In the genomic region with DNA sequence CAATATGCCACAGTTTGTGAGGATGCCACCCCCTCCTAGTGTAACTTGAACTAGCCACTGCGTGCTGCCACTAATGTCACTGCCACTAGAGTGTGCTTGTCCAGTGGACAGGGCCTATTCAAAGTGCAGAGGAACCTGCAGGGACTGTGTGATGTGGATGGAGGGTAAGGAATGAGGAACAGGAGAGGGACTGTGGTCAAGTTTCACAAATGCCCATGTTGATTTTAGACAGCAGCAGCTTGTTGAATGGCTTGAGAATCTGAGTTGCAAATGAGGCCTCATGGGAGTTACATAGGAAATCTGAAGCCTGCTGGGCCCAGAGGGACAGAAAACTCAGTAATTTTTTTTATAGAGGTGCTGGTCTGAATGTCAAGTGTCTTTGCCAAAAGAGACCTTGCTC, we compare ENCODE assay signal across 1 cellular context.
TF ChIP-seq lines count a peak whose summit lies in the region.

No MANE protein-coding gene starts in this region.

TF ChIP-seq in GM12878, 131 proteins besides CTCF, POLR2A, EP300 and RAD21 (continued from another document):
- TF ChIP-seq, protein P1, sequence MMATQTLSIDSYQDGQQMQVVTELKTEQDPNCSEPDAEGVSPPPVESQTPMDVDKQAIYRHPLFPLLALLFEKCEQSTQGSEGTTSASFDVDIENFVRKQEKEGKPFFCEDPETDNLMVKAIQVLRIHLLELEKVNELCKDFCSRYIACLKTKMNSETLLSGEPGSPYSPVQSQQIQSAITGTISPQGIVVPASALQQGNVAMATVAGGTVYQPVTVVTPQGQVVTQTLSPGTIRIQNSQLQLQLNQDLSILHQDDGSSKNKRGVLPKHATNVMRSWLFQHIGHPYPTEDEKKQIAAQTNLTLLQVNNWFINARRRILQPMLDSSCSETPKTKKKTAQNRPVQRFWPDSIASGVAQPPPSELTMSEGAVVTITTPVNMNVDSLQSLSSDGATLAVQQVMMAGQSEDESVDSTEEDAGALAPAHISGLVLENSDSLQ (IDR thresholded peaks at IDR 0.05) = no peak
- TF ChIP-seq BMI1 (IDR thresholded peaks at IDR 0.05; ENCODE audit: borderline replicate concordance) (no peak), IKZF1 (conservative IDR thresholded peaks at IDR 0.05) (peak; percentile 50), NFIC (IDR thresholded peaks at IDR 0.05; ENCODE audit: low read depth, low read length) (no peak), ZNF687 (IDR thresholded peaks at IDR 0.05) (no peak), NRF1 (conservative IDR thresholded peaks at IDR 0.05; ENCODE audit: low read depth, low read length) (no peak), IRF4 (IDR thresholded peaks at IDR 0.05; ENCODE audit: low read depth, low read length) (no peak), MEF2B (IDR thresholded peaks at IDR 0.05; ENCODE audit: partially characterized antibody, poor library complexity, severe bottlenecking) (peak; percentile 64), IKZF2 (IDR thresholded peaks at IDR 0.05) (peak in 1 of 2 experiments; percentile 13; a peak in 1 of 4 replicates), ATF2 (IDR thresholded peaks at IDR 0.05; ENCODE audit: low read length) (no peak), STAT1 (conservative IDR thresholded peaks at IDR 0.05) (no peak), RUNX3 (IDR thresholded peaks at IDR 0.05; ENCODE audit: low read length) (no peak), SPI1 (IDR thresholded peaks at IDR 0.05; ENCODE audit: borderline replicate concordance, insufficient read depth, low read depth, low read length) (peak; percentile 46; the same call in 1 of the 2 replicates), ASH2L (IDR thresholded peaks at IDR 0.05; ENCODE audit: borderline replicate concordance, low read depth) (no peak), WRNIP1 (IDR thresholded peaks at IDR 0.05; ENCODE audit: borderline replicate concordance, low read depth, low read length) (no peak), MTA2 (IDR thresholded peaks at IDR 0.05; ENCODE audit: low read depth) (peak; percentile 31; the same call in 1 of the 2 replicates), EZH2 (IDR thresholded peaks at IDR 0.05; ENCODE audit: borderline replicate concordance, control insufficient read depth, low read depth, low read length) (no peak)
- TF ChIP-seq, protein P2, sequence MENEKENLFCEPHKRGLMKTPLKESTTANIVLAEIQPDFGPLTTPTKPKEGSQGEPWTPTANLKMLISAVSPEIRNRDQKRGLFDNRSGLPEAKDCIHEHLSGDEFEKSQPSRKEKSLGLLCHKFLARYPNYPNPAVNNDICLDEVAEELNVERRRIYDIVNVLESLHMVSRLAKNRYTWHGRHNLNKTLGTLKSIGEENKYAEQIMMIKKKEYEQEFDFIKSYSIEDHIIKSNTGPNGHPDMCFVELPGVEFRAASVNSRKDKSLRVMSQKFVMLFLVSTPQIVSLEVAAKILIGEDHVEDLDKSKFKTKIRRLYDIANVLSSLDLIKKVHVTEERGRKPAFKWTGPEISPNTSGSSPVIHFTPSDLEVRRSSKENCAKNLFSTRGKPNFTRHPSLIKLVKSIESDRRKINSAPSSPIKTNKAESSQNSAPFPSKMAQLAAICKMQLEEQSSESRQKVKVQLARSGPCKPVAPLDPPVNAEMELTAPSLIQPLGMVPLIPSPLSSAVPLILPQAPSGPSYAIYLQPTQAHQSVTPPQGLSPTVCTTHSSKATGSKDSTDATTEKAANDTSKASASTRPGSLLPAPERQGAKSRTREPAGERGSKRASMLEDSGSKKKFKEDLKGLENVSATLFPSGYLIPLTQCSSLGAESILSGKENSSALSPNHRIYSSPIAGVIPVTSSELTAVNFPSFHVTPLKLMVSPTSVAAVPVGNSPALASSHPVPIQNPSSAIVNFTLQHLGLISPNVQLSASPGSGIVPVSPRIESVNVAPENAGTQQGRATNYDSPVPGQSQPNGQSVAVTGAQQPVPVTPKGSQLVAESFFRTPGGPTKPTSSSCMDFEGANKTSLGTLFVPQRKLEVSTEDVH (IDR thresholded peaks at IDR 0.05; ENCODE audit: low read depth, partially characterized antibody) = no peak
- TF ChIP-seq, protein P3, sequence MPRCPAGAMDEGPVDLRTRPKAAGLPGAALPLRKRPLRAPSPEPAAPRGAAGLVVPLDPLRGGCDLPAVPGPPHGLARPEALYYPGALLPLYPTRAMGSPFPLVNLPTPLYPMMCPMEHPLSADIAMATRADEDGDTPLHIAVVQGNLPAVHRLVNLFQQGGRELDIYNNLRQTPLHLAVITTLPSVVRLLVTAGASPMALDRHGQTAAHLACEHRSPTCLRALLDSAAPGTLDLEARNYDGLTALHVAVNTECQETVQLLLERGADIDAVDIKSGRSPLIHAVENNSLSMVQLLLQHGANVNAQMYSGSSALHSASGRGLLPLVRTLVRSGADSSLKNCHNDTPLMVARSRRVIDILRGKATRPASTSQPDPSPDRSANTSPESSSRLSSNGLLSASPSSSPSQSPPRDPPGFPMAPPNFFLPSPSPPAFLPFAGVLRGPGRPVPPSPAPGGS (IDR thresholded peaks at IDR 0.05; ENCODE audit: borderline replicate concordance, insufficient read depth, low read depth, low read length, poor library complexity, severe bottlenecking) = no peak
- TF ChIP-seq, protein P4, sequence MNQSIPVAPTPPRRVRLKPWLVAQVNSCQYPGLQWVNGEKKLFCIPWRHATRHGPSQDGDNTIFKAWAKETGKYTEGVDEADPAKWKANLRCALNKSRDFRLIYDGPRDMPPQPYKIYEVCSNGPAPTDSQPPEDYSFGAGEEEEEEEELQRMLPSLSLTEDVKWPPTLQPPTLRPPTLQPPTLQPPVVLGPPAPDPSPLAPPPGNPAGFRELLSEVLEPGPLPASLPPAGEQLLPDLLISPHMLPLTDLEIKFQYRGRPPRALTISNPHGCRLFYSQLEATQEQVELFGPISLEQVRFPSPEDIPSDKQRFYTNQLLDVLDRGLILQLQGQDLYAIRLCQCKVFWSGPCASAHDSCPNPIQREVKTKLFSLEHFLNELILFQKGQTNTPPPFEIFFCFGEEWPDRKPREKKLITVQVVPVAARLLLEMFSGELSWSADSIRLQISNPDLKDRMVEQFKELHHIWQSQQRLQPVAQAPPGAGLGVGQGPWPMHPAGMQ (IDR thresholded peaks at IDR 0.05; ENCODE audit: borderline replicate concordance) = no peak
- TF ChIP-seq, protein P5, sequence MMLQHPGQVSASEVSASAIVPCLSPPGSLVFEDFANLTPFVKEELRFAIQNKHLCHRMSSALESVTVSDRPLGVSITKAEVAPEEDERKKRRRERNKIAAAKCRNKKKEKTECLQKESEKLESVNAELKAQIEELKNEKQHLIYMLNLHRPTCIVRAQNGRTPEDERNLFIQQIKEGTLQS (IDR thresholded peaks at IDR 0.05; ENCODE audit: borderline replicate concordance, extremely low read depth, low read depth, low read length) = no peak
